22 cellular contexts compared by ENCODE assay signal in the genomic region with DNA sequence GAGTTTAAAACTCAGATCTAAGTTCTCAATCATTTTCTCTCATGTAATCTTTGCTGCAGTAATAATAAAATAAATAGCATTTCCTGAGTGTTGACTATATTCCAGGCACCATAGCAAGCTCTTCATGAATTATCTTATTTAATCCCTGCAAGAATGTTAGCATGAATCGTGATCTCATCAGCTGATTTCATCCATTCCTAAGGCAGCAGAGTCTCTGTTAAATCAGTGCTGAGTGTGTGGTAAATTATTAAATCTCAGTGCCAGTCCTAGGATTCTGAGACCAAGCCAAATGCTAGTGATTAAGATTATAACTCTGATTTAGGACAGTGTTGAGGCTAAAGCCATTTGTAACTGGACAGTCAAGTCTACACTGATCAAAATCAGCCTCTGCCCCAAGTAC.
"Had no signal": no experiment of that assay in that cellular context is flagged by ENCODE, and none has a peak within 500 bp of the region (broad histone marks: within the 10 kb centered on the region; RNA-seq: fewer than 3 reads in every experiment).

No MANE protein-coding gene starts in this region.

- H3K9me3 ChIP-seq: MG63 had no signal

- H3K36me3 ChIP-seq: MG63 had no signal

- H3K27ac ChIP-seq: RWPE1 had no signal

- ATAC-seq: HepG2, Panc1, PC-3, SK-N-SH treated with all-trans-retinoic acid at 6 μM for 48 hours had no signal

- DNase-seq: IMR-90, Karpas-422, KG1, MG63, NCI-H1092, NCI-H1105 treated with DMSO at 0.1 percent for 48 hours, NCI-H1417 treated with DMSO at 0.1 percent for 48 hours, NCI-H146, NCI-H1694 treated with DMSO at 0.1 percent for 48 hours, NCI-H1930, NCI-H2081, NCI-H2107, NCI-H2227 treated with DMSO at 0.1 percent for 48 hours, NCI-H524, NCI-H69, NCI-H774, PC-3, SHP77 had no signal

- H3K4me3 ChIP-seq: MG63 had no signal

- H3K27me3 ChIP-seq: MG63 had no signal
